In the genomic region with DNA sequence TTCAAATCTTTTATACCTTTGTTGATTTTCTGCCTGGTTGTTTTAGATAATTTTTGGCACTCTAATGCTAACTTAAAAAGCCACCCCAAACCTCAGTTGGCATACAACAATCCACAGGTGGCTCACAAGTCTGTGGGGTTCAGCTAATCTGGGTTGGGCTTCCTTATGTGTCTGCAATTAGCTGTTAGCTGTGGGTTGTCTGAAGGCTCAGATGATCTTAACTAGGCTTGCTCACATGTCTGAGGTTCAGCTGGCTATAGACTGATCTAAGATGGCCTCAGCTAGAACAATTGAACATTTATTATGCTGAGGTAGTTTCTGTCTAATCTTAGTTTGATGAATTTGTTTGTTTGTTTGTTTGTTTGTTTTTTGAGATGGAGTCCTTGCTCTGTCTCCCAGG, we compare ENCODE assay signal across 7 cellular contexts.
"Had no signal": no experiment of that assay in that cellular context is flagged by ENCODE, and none has a peak within 500 bp of the region (broad histone marks: within the 10 kb centered on the region; RNA-seq: fewer than 3 reads in every experiment).

No MANE protein-coding gene starts in this region.

- H3K9ac ChIP-seq: GM23248 had no signal

- H2AFZ ChIP-seq: GM23248 had no signal

- H3K4me3 ChIP-seq: GM23248, HAP-1 had no signal

- ATAC-seq: HCT116 had no signal

- H3K27ac ChIP-seq: GM23248 had no signal

- H3K36me3 ChIP-seq: HAP-1 had no signal

- FAIRE-seq: HTR-8/SVneo had no signal

- DNase-seq: GM23248, H7, IMR-90, KG1 had no signal

- H3K9me3 ChIP-seq: HAP-1 had no signal
